ENCODE assay signal across 1 cellular context in the genomic region with DNA sequence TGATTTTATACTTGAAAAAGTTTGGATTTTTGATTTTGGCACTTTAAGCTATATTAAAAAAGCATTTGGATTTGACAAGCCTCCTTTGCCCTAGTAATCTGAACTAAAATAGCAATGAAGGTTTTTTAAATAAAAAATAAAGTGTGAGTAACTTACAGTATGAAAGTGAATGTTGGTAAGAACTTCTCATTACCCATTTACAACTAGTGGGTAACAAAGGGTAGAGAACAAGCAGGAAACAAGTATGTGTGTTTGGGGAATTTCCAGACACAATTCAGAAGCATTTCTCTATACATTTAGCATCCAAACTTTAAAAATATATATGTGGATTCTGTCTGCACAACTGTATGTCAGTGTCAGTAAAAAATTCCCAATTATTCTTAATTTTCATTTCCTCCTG.
TF ChIP-seq lines count a peak whose summit lies in the region.

No MANE protein-coding gene starts in this region.

TF ChIP-seq in IMR-90, 13 proteins besides CTCF, POLR2A, EP300 and RAD21 (continued from another document):
- TF ChIP-seq CHD1 (IDR thresholded peaks at IDR 0.05; ENCODE audit: low read depth, low read length) = no peak
- TF ChIP-seq FOS (IDR thresholded peaks at IDR 0.05; ENCODE audit: low read depth, low read length) = no peak
- TF ChIP-seq BHLHE40 (IDR thresholded peaks at IDR 0.05; ENCODE audit: low read depth, low read length) = no peak
- TF ChIP-seq SMC3 (IDR thresholded peaks at IDR 0.05; ENCODE audit: low read depth, low read length) = no peak
- no peak for TF ChIP-seq RCOR1 (IDR thresholded peaks at IDR 0.05; ENCODE audit: insufficient replicate concordance, low read length)
- TF ChIP-seq CEBPB (IDR thresholded peaks at IDR 0.05; ENCODE audit: low read depth, low read length) = no peak
- TF ChIP-seq NFE2L2 (IDR thresholded peaks at IDR 0.05; ENCODE audit: low read depth, low read length) = no peak
- TF ChIP-seq RFX5 (IDR thresholded peaks at IDR 0.05; ENCODE audit: low read depth, low read length) = no peak
- TF ChIP-seq, protein P1, sequence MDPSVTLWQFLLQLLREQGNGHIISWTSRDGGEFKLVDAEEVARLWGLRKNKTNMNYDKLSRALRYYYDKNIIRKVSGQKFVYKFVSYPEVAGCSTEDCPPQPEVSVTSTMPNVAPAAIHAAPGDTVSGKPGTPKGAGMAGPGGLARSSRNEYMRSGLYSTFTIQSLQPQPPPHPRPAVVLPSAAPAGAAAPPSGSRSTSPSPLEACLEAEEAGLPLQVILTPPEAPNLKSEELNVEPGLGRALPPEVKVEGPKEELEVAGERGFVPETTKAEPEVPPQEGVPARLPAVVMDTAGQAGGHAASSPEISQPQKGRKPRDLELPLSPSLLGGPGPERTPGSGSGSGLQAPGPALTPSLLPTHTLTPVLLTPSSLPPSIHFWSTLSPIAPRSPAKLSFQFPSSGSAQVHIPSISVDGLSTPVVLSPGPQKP (IDR thresholded peaks at IDR 0.05; ENCODE audit: borderline replicate concordance, low read depth, low read length) = no peak
- TF ChIP-seq MAZ (IDR thresholded peaks at IDR 0.05; ENCODE audit: borderline replicate concordance, low read depth, low read length) = no peak
- no peak for TF ChIP-seq MAFK (IDR thresholded peaks at IDR 0.05; ENCODE audit: low read depth, low read length)
